Comparison of ENCODE assay signal across 18 cellular contexts in the genomic region with DNA sequence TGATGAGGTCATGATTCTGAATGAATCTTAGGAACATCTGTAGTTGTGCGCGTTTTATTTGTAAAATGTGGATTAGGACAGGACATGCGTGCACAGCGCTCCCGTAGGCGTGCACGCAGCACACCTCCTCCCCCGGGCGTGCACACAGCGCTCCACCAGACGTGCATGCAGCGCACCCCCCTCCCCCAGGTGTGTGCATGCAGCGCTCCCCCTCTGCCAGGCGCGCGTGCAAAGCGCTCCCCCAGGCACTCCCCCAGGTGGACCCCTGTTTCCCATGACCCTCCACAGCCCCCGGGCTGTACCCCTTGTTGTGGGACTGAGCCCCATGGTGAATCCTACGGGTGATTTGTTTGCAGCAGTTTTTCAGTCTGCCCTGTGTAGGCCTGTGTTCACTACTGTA.
"Had no signal": no experiment of that assay in that cellular context is flagged by ENCODE, and none has a peak within 500 bp of the region (broad histone marks: within the 10 kb centered on the region; RNA-seq: fewer than 3 reads in every experiment).

No MANE protein-coding gene starts in this region.

- H3K4me1 Mint-ChIP-seq: activated B cell treated with CpG ODN at 0.5 μM for 24 hours; activated CD8-positive, alpha-beta memory T cell treated with anti-CD3 and anti-CD28 coated beads, Interleukin-2, amount 10 ng/mL, durations not matched to agents 7 days and 5 days had no signal

- H3K4me1 ChIP-seq: adrenal gland, psoas muscle, right lobe of liver, SJSA1, thyroid gland, uterus had no signal

- H3K4me3 ChIP-seq: adrenal gland, hepatocyte, psoas muscle, right lobe of liver, SJSA1, thyroid gland, uterus had no signal

- DNase-seq: activated B cell treated with CpG ODN at 0.5 μM for 24 hours; activated CD4-positive, alpha-beta T cell treated with anti-CD3 and anti-CD28 coated beads, Interleukin-2, amount 50 U/mL, for 1 hour; activated CD8-positive, alpha-beta memory T cell treated with anti-CD3 and anti-CD28 coated beads, Interleukin-2, amount 10 ng/mL, durations not matched to agents 7 days and 5 days; activated gamma-delta T cell treated with Interleukin-2 at 50 U/mL for 16 hours; activated T-cell treated with anti-CD3 and anti-CD28 coated beads, Interleukin-2, amount 50 U/mL, for 4 hours; effector memory CD4-positive, alpha-beta T cell; kidney glomerular epithelial cell; right lobe of liver; stimulated activated CD4-positive, alpha-beta T cell treated with anti-CD3 and anti-CD28 coated beads, Interleukin-2, amount 100 ng/mL, for 24 hours; T-helper 1 cell; thyroid gland; uterus had no signal

- ATAC-seq: activated CD8-positive, alpha-beta memory T cell treated with anti-CD3 and anti-CD28 coated beads, Interleukin-2, amount 10 ng/mL, durations not matched to agents 7 days and 5 days; psoas muscle; right lobe of liver had no signal

- H3K27ac Mint-ChIP-seq: activated B cell treated with CpG ODN at 0.5 μM for 24 hours; activated CD8-positive, alpha-beta memory T cell treated with anti-CD3 and anti-CD28 coated beads, Interleukin-2, amount 10 ng/mL, durations not matched to agents 7 days and 5 days had no signal

- H3K4me3 Mint-ChIP-seq: activated B cell treated with CpG ODN at 0.5 μM for 24 hours; activated CD8-positive, alpha-beta memory T cell treated with anti-CD3 and anti-CD28 coated beads, Interleukin-2, amount 10 ng/mL, durations not matched to agents 7 days and 5 days; activated T-cell treated with anti-CD3 and anti-CD28 coated beads, Interleukin-2, amount 50 U/mL, for 4 hours had no signal

- H3K27ac ChIP-seq: adrenal gland, epithelial cell of prostate, hepatocyte, neutrophil, psoas muscle, right lobe of liver, SJSA1, thyroid gland, uterus had no signal

- H3K27me3 ChIP-seq: adrenal gland, hepatocyte, neutrophil, right lobe of liver, SJSA1, thyroid gland, uterus had no signal

- H3K27me3 Mint-ChIP-seq: activated B cell treated with CpG ODN at 0.5 μM for 24 hours; activated CD8-positive, alpha-beta memory T cell treated with anti-CD3 and anti-CD28 coated beads, Interleukin-2, amount 10 ng/mL, durations not matched to agents 7 days and 5 days had no signal

- H3K36me3 ChIP-seq: uterus had no signal

- H3K9me3 ChIP-seq: adrenal gland, neutrophil, psoas muscle, right lobe of liver, SJSA1, thyroid gland, uterus had no signal
